Comparison of ENCODE assay signal across 8 cellular contexts in genomic region chr6:156778615-156779205, GRCh38. TPM values are rescaled to one million over a fixed set of nuclear protein-coding genes. Genes with fewer than 3 reads are reported as not detected.
DNase-seq lines count a peak whose midpoint lies in the region; ATAC-seq, FAIRE-seq and TF ChIP-seq lines count a peak whose summit lies in the region.

No MANE protein-coding gene starts in this region.

- H2AFZ ChIP-seq in KMS-11 (ENCODE audit: low read depth), result peak overlapping the region; percentile 28; the same call in 1 of the 2 replicates

- H4K20me1 ChIP-seq in KMS-11 (ENCODE audit: insufficient read depth), result no peaks in the 10 kb centered on the region

- H3K4me2 ChIP-seq in KMS-11, result no peak overlapping the region

- TF ChIP-seq CTCF in GM10248 (IDR thresholded peaks at IDR 0.05; ENCODE audit: control extremely low read depth, extremely low read depth, low read depth, missing control alignments), result no peak
- TF ChIP-seq CTCF in KMS-11 (conservative IDR thresholded peaks at IDR 0.05; ENCODE audit: low read depth, low read length), result no peak
- TF ChIP-seq CTCF in activated B cell treated with CpG ODN at 0.5 μM for 24 hours (IDR thresholded peaks at IDR 0.05), result no peak
- no peak for TF ChIP-seq CTCF in choroid plexus epithelial cell (conservative IDR thresholded peaks at IDR 0.05; ENCODE audit: low read depth, low read length)
- TF ChIP-seq CTCF in right lobe of liver (IDR thresholded peaks at IDR 0.05), result no peak

- H3K4me1 ChIP-seq in KMS-11 (ENCODE audit: low read depth, poor library complexity, severe bottlenecking), result peaks cover 33% of the 10 kb centered on the region
- peaks cover 0 to 36% (median 0%) of the 10 kb centered on the region in 4 donors for H3K4me1 ChIP-seq in right lobe of liver

- H3K27me3 ChIP-seq in KMS-11 (ENCODE audit: insufficient read depth, low read depth) (no peaks in the 10 kb centered on the region), right lobe of liver (no peaks in the 10 kb centered on the region)

- no peak for ATAC-seq in activated B cell treated with CpG ODN at 0.5 μM for 24 hours (ENCODE audit: low read depth)
- ATAC-seq in right lobe of liver, result peak; percentile 3 to 29 (median 16)

- peaks cover 12% of the 10 kb centered on the region for H3K36me3 Mint-ChIP-seq in activated B cell treated with CpG ODN at 0.5 μM for 24 hours (ENCODE audit: low read depth)

- peaks cover 48% of the 10 kb centered on the region for H3K79me2 ChIP-seq in KMS-11 (ENCODE audit: insufficient read depth, low read depth)

- no peaks in the 10 kb centered on the region for H3K27me3 Mint-ChIP-seq in activated B cell treated with CpG ODN at 0.5 μM for 24 hours

- CTCF ChIA-PET in GM10248 (lab: Yijun Ruan, JAX) (interaction anchor here (1.0 to 2.2 kb wide), 3 partner anchors 10 to 89 kb away, joined by 3 to 10 read pairs (median 4); no protein-coding TSS in a partner anchor), activated B cell treated with CpG ODN at 0.5 μM for 24 hours (lab: Charles Lee) (interaction anchor here (1.4 to 2.0 kb wide), 2 partner anchors 26 to 141 kb away, joined by 3 to 5 read pairs; no protein-coding TSS in a partner anchor)

- WGBS in right lobe of liver (ENCODE audit: insufficient coverage, low coverage, low lambda C conversion rate, missing lambda C conversion rate), result 0% methylated on average over 8 of the region's 71 CpGs

- peak overlapping the region; percentile 84 for H3K4me3 Mint-ChIP-seq in activated B cell treated with CpG ODN at 0.5 μM for 24 hours

- no peaks in the 10 kb centered on the region for H3K9me3 ChIP-seq in right lobe of liver

- intact Hi-C loops in activated B cell treated with CpG ODN at 0.5 μM for 24 hours (cut with micrococcal nuclease), result loop anchor here (1.0 to 10.0 kb wide), 6 partner anchors 10 to 1464 kb away; partner anchors contain the start of gene TFB1M
- intact Hi-C loops in right lobe of liver (cut with DNase I), result loop anchor here (5.0 to 10.0 kb wide), 3 partner anchors 84 to 214 kb away; no protein-coding TSS in a partner anchor

- H3K9ac ChIP-seq in KMS-11, result peak overlapping the region; percentile 90

- peak overlapping the region; percentile 81 for H3K27ac Mint-ChIP-seq in activated B cell treated with CpG ODN at 0.5 μM for 24 hours

- H3K27ac ChIP-seq in KMS-11 (peak overlapping the region; percentile 90), right lobe of liver (peak overlapping the region; percentile 90 to 98 (median 92))

- H3K36me3 ChIP-seq in KMS-11 (ENCODE audit: insufficient read depth) (no peaks in the 10 kb centered on the region), right lobe of liver (no peaks in the 10 kb centered on the region)

- H3K9me3 Mint-ChIP-seq in activated B cell treated with CpG ODN at 0.5 μM for 24 hours, result no peaks in the 10 kb centered on the region

- DNase-seq in GM10248 (ENCODE audit: extremely low spot score), result peak; percentile 40
- DNase-seq in activated B cell treated with CpG ODN at 0.5 μM for 24 hours, result peak; percentile 65
- DNase-seq in choroid plexus epithelial cell (ENCODE audit: low read depth), result peak; percentile 45
- DNase-seq in right lobe of liver, result peak; percentile 64 to 75 (median 72)
- DNase-seq in stimulated activated CD4-positive, alpha-beta T cell treated with anti-CD3 and anti-CD28 coated beads, Interleukin-4, amount 100 ng/mL, for 4 hours, result peak; percentile 47 to 50
- DNase-seq in HTR-8/SVneo (ENCODE audit: insufficient read length, low spot score), result no peak
- no peak for DNase-seq in DMS114 treated with DMSO at 0.1 percent for 48 hours (lab: John Stamatoyannopoulos, UW; ENCODE audit: unreplicated experiment)

- peaks cover 61% of the 10 kb centered on the region for H3K4me1 Mint-ChIP-seq in activated B cell treated with CpG ODN at 0.5 μM for 24 hours

- POLR2A ChIA-PET in GM10248 (lab: Yijun Ruan, JAX) (interaction anchor here (1.1 kb wide), 1 partner anchor 76 kb away, joined by 3 read pairs; no protein-coding TSS in a partner anchor), activated B cell treated with CpG ODN at 0.5 μM for 24 hours (lab: Charles Lee) (interaction anchor here (0.6 to 5.8 kb wide), 23 partner anchors 8 to 384 kb away, joined by 3 to 155 read pairs (median 6); no protein-coding TSS in a partner anchor)

- H3K4me3 ChIP-seq in KMS-11 (IDR thresholded peaks at IDR 0.05; ENCODE audit: insufficient read depth, low read depth, low read length), result no peak overlapping the region
- H3K4me3 ChIP-seq in choroid plexus epithelial cell (ENCODE audit: low read depth, low read length), result peak overlapping the region; percentile 76
- H3K4me3 ChIP-seq in right lobe of liver, result peak overlapping the region; percentile 53 to 68 (median 60)

- FAIRE-seq in HTR-8/SVneo (lab: Jason Lieb, UNC), result no peak

- TF ChIP-seq POLR2A in right lobe of liver (IDR thresholded peaks at IDR 0.05), result no peak

RNA-seq across cellular contexts. Expression of gene ARID1B, which starts 1.5 kb away (rescaled TPM):
- 194 and 248 TPM in 2 replicates for total RNA-seq in activated B cell treated with CpG ODN at 0.5 μM for 24 hours
- 10 to 100 TPM; 23.2 to 35.3 (median 30.7) TPM for total RNA-seq in right lobe of liver

Comparison
In these comparisons a context has a peak if more than half of its experiments do, and no peak if none do; other contexts are left out.
1. DNase-seq: peak in GM10248 (single experiment), activated B cell treated with CpG ODN at 0.5 μM for 24 hours (single experiment), choroid plexus epithelial cell (single experiment), right lobe of liver (3 of 3) and stimulated activated CD4-positive, alpha-beta T cell treated with anti-CD3 and anti-CD28 coated beads, Interleukin-4, amount 100 ng/mL, for 4 hours (2 of 2); none in HTR-8/SVneo (single experiment) and DMS114 treated with DMSO at 0.1 percent for 48 hours (single experiment).